Comparison of ENCODE assay signal across 8 cellular contexts in the genomic region with DNA sequence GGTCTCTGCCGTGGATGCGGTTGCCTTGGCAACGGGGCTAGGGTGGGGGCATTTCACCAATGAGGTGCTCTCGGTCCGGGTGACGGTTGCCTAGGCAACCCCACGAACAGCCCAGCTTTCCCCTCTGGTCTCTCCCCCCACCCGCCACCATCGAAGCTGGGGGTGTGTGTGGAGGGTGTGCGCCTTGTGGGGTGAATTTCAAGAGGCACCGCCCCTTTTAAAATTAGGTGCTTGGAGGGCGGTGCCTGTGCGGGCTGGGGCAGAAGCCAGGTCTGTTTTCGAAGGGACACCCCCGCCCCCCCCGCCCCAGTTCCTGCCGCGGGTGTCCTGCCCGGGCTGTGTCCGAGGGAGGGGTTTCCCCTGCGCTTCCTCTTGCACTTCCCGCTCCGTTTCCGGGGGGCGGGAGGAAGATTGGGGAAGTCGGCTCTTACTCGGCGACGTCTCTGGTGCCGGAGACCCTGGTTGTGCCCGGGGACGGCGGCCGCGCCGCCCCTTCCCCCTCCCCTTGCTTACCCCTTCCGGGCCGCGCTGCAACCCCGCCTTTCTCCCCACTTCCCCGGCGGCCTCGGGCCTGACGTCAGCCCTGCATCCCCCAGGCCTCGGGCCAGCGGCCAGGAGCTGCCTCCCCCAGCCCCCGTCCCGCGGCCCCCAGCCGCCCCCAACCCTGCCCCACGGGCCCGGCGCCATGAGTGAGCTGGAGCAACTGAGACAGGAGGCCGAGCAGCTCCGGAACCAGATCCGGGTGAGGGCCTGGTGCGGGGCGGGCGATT. TPM values are rescaled to one million over a fixed set of nuclear protein-coding genes. Genes with fewer than 3 reads are reported as not detected.
DNase-seq lines count a peak whose midpoint lies in the region; ATAC-seq and TF ChIP-seq lines count a peak whose summit lies in the region.

No MANE protein-coding gene starts in this region.

- CTCF ChIA-PET in Calu3 (lab: Charles Lee), result interaction anchor here (0.7 kb wide), 1 partner anchor 211 kb away, joined by 3 read pairs; no protein-coding TSS in a partner anchor

- H3K36me3 Mint-ChIP-seq in Calu3 (ENCODE audit: insufficient read depth, unreplicated experiment), result peaks cover 57% of the 10 kb centered on the region

- DNase-seq in Calu3 (peak; percentile 33), NCI-H1105 treated with DMSO at 0.1 percent for 48 hours (lab: John Stamatoyannopoulos, UW) (peak; percentile 78), cerebellum (ENCODE audit: low spot score) (peak; percentile 83), left colon (peak; percentile 82 to 86)
- peak; percentile 57 to 70 for DNase-seq in activated CD4-positive, alpha-beta T cell treated with anti-CD3 and anti-CD28 coated beads for 24 hours (ENCODE audit: low read depth in 2 of 2)
- DNase-seq in stimulated activated CD4-positive, alpha-beta T cell treated with anti-CD3 and anti-CD28 coated beads, Interleukin-1b, Interleukin-23, amount 100 ng/mL, for 24 hours (ENCODE audit: low read depth in 4 of 4, low spot score in 1 of 4), result peak; percentile 42 to 78 (median 54)

- peaks cover 12% of the 10 kb centered on the region for H3K27me3 Mint-ChIP-seq in Calu3 (ENCODE audit: unreplicated experiment)

- no peaks in the 10 kb centered on the region for H3K9me3 Mint-ChIP-seq in Calu3 (ENCODE audit: low read depth, unreplicated experiment)

- H3K27ac Mint-ChIP-seq in Calu3 (ENCODE audit: unreplicated experiment), result no peak overlapping the region

- ATAC-seq in GM21619 (IDR thresholded peaks at IDR 0.05; ENCODE audit: unreplicated experiment) (peak; percentile 27), left colon (peak; percentile 13), GM21423 (IDR thresholded peaks at IDR 0.05; ENCODE audit: unreplicated experiment) (no peak)

- intact Hi-C loops in Calu3 (cut with micrococcal nuclease; ENCODE audit: unreplicated experiment) (no loop called here), left colon (cut with DNase I, micrococcal nuclease) (no loop called here)

- TF ChIP-seq CTCF in Calu3 (IDR thresholded peaks at IDR 0.05; ENCODE audit: unreplicated experiment), result no peak

- BruUV-seq in Calu3 (replicated peaks; lab: Mats Ljungman, UMichigan), result no TSS peak

- peak overlapping the region; percentile 93 for H3K4me3 Mint-ChIP-seq in Calu3 (ENCODE audit: low read depth, unreplicated experiment)

- H3K4me1 Mint-ChIP-seq in Calu3 (ENCODE audit: low read depth, unreplicated experiment), result no peaks in the 10 kb centered on the region

RNA-seq across cellular contexts. Expression of a gene that starts 2.2 kb away (rescaled TPM):
- 129 and 134 TPM in 2 replicates for total RNA-seq in Calu3 (2022)
- total RNA-seq in cerebellum, result 49.2 TPM
- total RNA-seq in left colon, result 100 to 1,000 TPM; 273 to 279 TPM

RNA-seq across cellular contexts. Expression of a gene that starts 18.3 kb away (rescaled TPM):
- total RNA-seq in Calu3 (2022), result 29.5 and 30.8 TPM in 2 replicates
- total RNA-seq in cerebellum, result 20.8 TPM
- total RNA-seq in left colon, result 10 to 100 TPM; 29.0 to 32.4 TPM

RNA-seq across cellular contexts. Expression of a gene that starts 19.5 kb away (rescaled TPM):
- total RNA-seq in Calu3 (2022) (not detected in 2 replicates), cerebellum (58.7 TPM), left colon (under 1 TPM in 1 of 2 donors, not detected in 1; 0.42 TPM)

RNA-seq across cellular contexts. Expression of a gene that starts 30.2 kb away (rescaled TPM):
- total RNA-seq in Calu3 (2022) (28.2 and 31.9 TPM in 2 replicates), cerebellum (21.7 TPM), left colon (10 to 100 TPM; 21.5 to 25.0 TPM)

RNA-seq across cellular contexts. Expression of a gene that starts 34.4 kb away (rescaled TPM):
- 0.90 and 1.5 TPM in 2 replicates for total RNA-seq in Calu3 (2022)
- total RNA-seq in cerebellum, result 2.8 TPM
- under 1 TPM; 0.22 to 0.64 TPM for total RNA-seq in left colon

Comparison
In these comparisons a context has a peak if more than half of its experiments do, and no peak if none do; other contexts are left out.
1. DNase-seq: peak in every context shown above with its lines; median percentile 84 in left colon; 83 in cerebellum; 78 in NCI-H1105 treated with DMSO at 0.1 percent for 48 hours; 64 in activated CD4-positive, alpha-beta T cell treated with anti-CD3 and anti-CD28 coated beads for 24 hours; 54 in stimulated activated CD4-positive, alpha-beta T cell treated with anti-CD3 and anti-CD28 coated beads, Interleukin-1b, Interleukin-23, amount 100 ng/mL, for 24 hours; 33 in Calu3.
2. RNA of a gene that starts 19.5 kb away (total RNA-seq): 58.7 TPM in cerebellum (single experiment); 0.42 TPM in left colon and not detected in Calu3; every median in the first group is over 10 times any median in the second.